8 cellular contexts compared by ENCODE assay signal in the genomic region with DNA sequence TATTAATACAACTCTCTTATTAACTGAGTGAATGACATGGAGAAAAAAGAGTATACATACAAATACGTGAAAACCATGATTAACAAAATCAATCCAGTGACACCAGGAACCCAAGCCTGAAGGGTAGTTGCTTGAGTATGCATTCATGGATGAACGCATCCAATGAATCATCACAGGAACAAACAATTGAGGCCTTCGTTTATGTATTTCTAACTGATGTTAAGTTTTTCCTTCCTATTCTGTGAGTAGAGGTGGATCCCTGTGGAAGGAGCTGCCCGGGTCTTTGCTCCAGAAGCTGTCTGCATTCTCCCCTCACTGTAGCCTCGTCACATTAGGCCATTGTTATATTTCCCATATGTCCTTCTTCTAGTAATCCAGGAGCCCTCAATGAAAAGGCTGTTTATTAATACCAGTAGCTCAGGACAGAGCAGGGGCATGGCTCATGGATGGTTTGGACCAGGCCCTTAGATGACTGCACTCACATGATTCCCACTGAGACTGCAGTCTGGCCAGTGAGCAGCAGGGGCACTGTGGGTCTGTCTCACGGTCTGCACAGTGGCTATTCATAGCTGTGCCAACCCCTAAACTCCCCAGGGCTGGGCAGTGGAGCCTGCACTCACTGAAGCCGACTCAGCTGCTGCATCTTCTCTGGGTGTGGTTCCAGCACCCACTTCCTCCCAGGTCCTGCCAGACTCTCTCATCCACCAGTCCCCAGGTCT.
DNase-seq lines count a peak whose midpoint lies in the region; ATAC-seq and TF ChIP-seq lines count a peak whose summit lies in the region.

No MANE protein-coding gene starts in this region.

- H3K4me3 ChIP-seq in GM23338 = no peak overlapping the region
- H3K4me3 ChIP-seq in gastroesophageal sphincter = no peak overlapping the region

- TF ChIP-seq CTCF in GM23338 (conservative IDR thresholded peaks at IDR 0.05; ENCODE audit: low read depth in 2 of 2) = peak; percentile 49 to 53
- TF ChIP-seq CTCF in gastroesophageal sphincter (IDR thresholded peaks at IDR 0.05) = peak in 3 of 4 experiments; percentile 9 to 12 (median 10)
- peak; percentile 62 for TF ChIP-seq CTCF in progenitor cell of endocrine pancreas (IDR thresholded peaks at IDR 0.05; ENCODE audit: unreplicated experiment)

- H3K27me3 Mint-ChIP-seq in GM23338 (ENCODE audit: insufficient read depth, low read depth, poor library complexity) (peaks cover 61% of the 10 kb centered on the region), IgD-negative memory B cell (no peaks in the 10 kb centered on the region), progenitor cell of endocrine pancreas (peaks cover 40% of the 10 kb centered on the region)
- peaks cover 10% of the 10 kb centered on the region for H3K27me3 Mint-ChIP-seq in activated CD4-positive, alpha-beta T cell treated with anti-CD3 and anti-CD28 coated beads, Interleukin-2, amount 10 ng/mL, durations not matched to agents 7 days and 5 days

- POLR2A ChIA-PET in activated CD4-positive, alpha-beta T cell treated with anti-CD3 and anti-CD28 coated beads, Interleukin-2, amount 10 ng/mL, durations not matched to agents 7 days and 5 days (lab: Charles Lee) = no interaction called here

- H3K4me3 Mint-ChIP-seq in GM23338 (no peak overlapping the region), IgD-negative memory B cell (peak overlapping the region; percentile 67 to 95 (median 78)), progenitor cell of endocrine pancreas (ENCODE audit: low read depth) (no peak overlapping the region)
- H3K4me3 Mint-ChIP-seq in activated CD4-positive, alpha-beta T cell treated with anti-CD3 and anti-CD28 coated beads, Interleukin-2, amount 10 ng/mL, durations not matched to agents 7 days and 5 days = no peak overlapping the region

- DNase-seq in ACHN (peak; percentile 88), G401 (ENCODE audit: low spot score) (peak; percentile 57), GM23338 (ENCODE audit: low spot score) (peak; percentile 74), progenitor cell of endocrine pancreas (ENCODE audit: low spot score, unreplicated experiment) (peak; percentile 46), NCI-H446 treated with DMSO at 0.1 percent for 48 hours (lab: John Stamatoyannopoulos, UW) (no peak)
- peak; percentile 65 for DNase-seq in activated CD4-positive, alpha-beta T cell treated with anti-CD3 and anti-CD28 coated beads, Interleukin-2, amount 10 ng/mL, durations not matched to agents 7 days and 5 days

- no peak for TF ChIP-seq EP300 in gastroesophageal sphincter (IDR thresholded peaks at IDR 0.05)

- in situ Hi-C loops in ACHN (cut with HindIII; ENCODE audit: low pct_ligation_motif_present, low pct_unique_long_range_greater_than_20kb, low sequenced_read_pairs) (no loop called here), G401 (cut with HindIII; ENCODE audit: low sequenced_read_pairs) (no loop called here)

- H3K27me3 ChIP-seq in GM23338 (ENCODE audit: insufficient read depth) = peaks cover 89% of the 10 kb centered on the region
- H3K27me3 ChIP-seq in gastroesophageal sphincter = peaks cover 7% of the 10 kb centered on the region

- peaks cover 10% of the 10 kb centered on the region for H3K4me1 ChIP-seq in GM23338 (ENCODE audit: insufficient read depth)
- no peaks in the 10 kb centered on the region for H3K4me1 ChIP-seq in gastroesophageal sphincter

- no peaks in the 10 kb centered on the region for H4K20me1 ChIP-seq in GM23338 (replicated peaks; ENCODE audit: insufficient read depth)

- H2AFZ ChIP-seq in GM23338 = no peak overlapping the region

- H3K36me3 Mint-ChIP-seq in GM23338 (ENCODE audit: low read depth) (no peaks in the 10 kb centered on the region), IgD-negative memory B cell (peaks cover 1% of the 10 kb centered on the region), progenitor cell of endocrine pancreas (ENCODE audit: insufficient read depth) (no peaks in the 10 kb centered on the region)
- no peaks in the 10 kb centered on the region for H3K36me3 Mint-ChIP-seq in activated CD4-positive, alpha-beta T cell treated with anti-CD3 and anti-CD28 coated beads, Interleukin-2, amount 10 ng/mL, durations not matched to agents 7 days and 5 days (ENCODE audit: low read depth)

- H3K9me3 ChIP-seq in gastroesophageal sphincter = no peaks in the 10 kb centered on the region

- H3K4me1 Mint-ChIP-seq in GM23338 = peaks cover 14% of the 10 kb centered on the region
- H3K4me1 Mint-ChIP-seq in IgD-negative memory B cell = peaks cover 39 to 45% (median 41%) of the 10 kb centered on the region in 3 donors
- H3K4me1 Mint-ChIP-seq in activated CD4-positive, alpha-beta T cell treated with anti-CD3 and anti-CD28 coated beads, Interleukin-2, amount 10 ng/mL, durations not matched to agents 7 days and 5 days = peaks cover 20% of the 10 kb centered on the region
- H3K4me1 Mint-ChIP-seq in progenitor cell of endocrine pancreas (ENCODE audit: low read depth) = peaks cover 9% of the 10 kb centered on the region

- H3K27ac ChIP-seq in GM23338 (ENCODE audit: low read depth) (no peak overlapping the region), gastroesophageal sphincter (no peak overlapping the region)

- H3K9me3 Mint-ChIP-seq in GM23338 (no peaks in the 10 kb centered on the region), IgD-negative memory B cell (no peaks in the 10 kb centered on the region), progenitor cell of endocrine pancreas (ENCODE audit: low read depth) (no peaks in the 10 kb centered on the region)
- no peaks in the 10 kb centered on the region for H3K9me3 Mint-ChIP-seq in activated CD4-positive, alpha-beta T cell treated with anti-CD3 and anti-CD28 coated beads, Interleukin-2, amount 10 ng/mL, durations not matched to agents 7 days and 5 days

- H3F3A ChIP-seq in GM23338 (replicated peaks; ENCODE audit: low read depth) = no peaks in the 10 kb centered on the region

- no peak for TF ChIP-seq POLR2A in gastroesophageal sphincter (IDR thresholded peaks at IDR 0.05)

- WGBS in gastroesophageal sphincter (ENCODE audit: low coverage in 1 of 2), 2 donors = 62 to 77% methylated on average over 5 to 6 of the region's 7 CpGs

- H3K36me3 ChIP-seq in GM23338 (ENCODE audit: insufficient read depth) (no peaks in the 10 kb centered on the region), gastroesophageal sphincter (no peaks in the 10 kb centered on the region)

- H3K9me2 ChIP-seq in GM23338 (ENCODE audit: insufficient read depth) = no peaks in the 10 kb centered on the region

- H3K79me2 ChIP-seq in GM23338 (replicated peaks; ENCODE audit: insufficient read depth) = no peaks in the 10 kb centered on the region

- no peak overlapping the region for H3K27ac Mint-ChIP-seq in GM23338
- peak overlapping the region; percentile 86 to 96 (median 86) for H3K27ac Mint-ChIP-seq in IgD-negative memory B cell
- H3K27ac Mint-ChIP-seq in activated CD4-positive, alpha-beta T cell treated with anti-CD3 and anti-CD28 coated beads, Interleukin-2, amount 10 ng/mL, durations not matched to agents 7 days and 5 days = peak overlapping the region; percentile 41
- no peak overlapping the region for H3K27ac Mint-ChIP-seq in progenitor cell of endocrine pancreas

- CTCF ChIA-PET in activated CD4-positive, alpha-beta T cell treated with anti-CD3 and anti-CD28 coated beads, Interleukin-2, amount 10 ng/mL, durations not matched to agents 7 days and 5 days (lab: Charles Lee) = interaction anchor here (0.9 to 1.5 kb wide), 11 partner anchors 12 to 125 kb away, joined by 3 to 7 read pairs (median 3); no protein-coding TSS in a partner anchor

- ATAC-seq in GM23338 = peak; percentile 97
- no peak for ATAC-seq in gastroesophageal sphincter

- H3K4me2 ChIP-seq in GM23338 = no peak overlapping the region

TF ChIP-seq in GM23338, 12 proteins besides CTCF, POLR2A, EP300 and RAD21:
- TF ChIP-seq EZH2 (IDR thresholded peaks at IDR 0.05; ENCODE audit: low read depth, unreplicated experiment) (no peak), POLR2AphosphoS5 (IDR thresholded peaks at IDR 0.05; ENCODE audit: low read depth) (no peak), ZNF114 (CRISPR knock-in tag; IDR thresholded peaks at IDR 0.05) (no peak), ZNF331 (CRISPR knock-in tag; IDR thresholded peaks at IDR 0.05; ENCODE audit: low read depth) (no peak)

Comparison
In these comparisons a context has a peak if more than half of its experiments do, and no peak if none do; other contexts are left out.
1. H3K27ac Mint-ChIP-seq: peak in IgD-negative memory B cell (3 of 3) and activated CD4-positive, alpha-beta T cell treated with anti-CD3 and anti-CD28 coated beads, Interleukin-2, amount 10 ng/mL, durations not matched to agents 7 days and 5 days (single experiment); none in GM23338 (single experiment) and progenitor cell of endocrine pancreas (single experiment).
2. H3K4me3 Mint-ChIP-seq: peak in IgD-negative memory B cell (4 of 4); none in GM23338 (single experiment), activated CD4-positive, alpha-beta T cell treated with anti-CD3 and anti-CD28 coated beads, Interleukin-2, amount 10 ng/mL, durations not matched to agents 7 days and 5 days (single experiment) and progenitor cell of endocrine pancreas (single experiment).
3. CTCF ChIP-seq: peak in every context shown above with its lines; median percentile 62 in progenitor cell of endocrine pancreas; 51 in GM23338; 10 in gastroesophageal sphincter.